In the genomic region with DNA sequence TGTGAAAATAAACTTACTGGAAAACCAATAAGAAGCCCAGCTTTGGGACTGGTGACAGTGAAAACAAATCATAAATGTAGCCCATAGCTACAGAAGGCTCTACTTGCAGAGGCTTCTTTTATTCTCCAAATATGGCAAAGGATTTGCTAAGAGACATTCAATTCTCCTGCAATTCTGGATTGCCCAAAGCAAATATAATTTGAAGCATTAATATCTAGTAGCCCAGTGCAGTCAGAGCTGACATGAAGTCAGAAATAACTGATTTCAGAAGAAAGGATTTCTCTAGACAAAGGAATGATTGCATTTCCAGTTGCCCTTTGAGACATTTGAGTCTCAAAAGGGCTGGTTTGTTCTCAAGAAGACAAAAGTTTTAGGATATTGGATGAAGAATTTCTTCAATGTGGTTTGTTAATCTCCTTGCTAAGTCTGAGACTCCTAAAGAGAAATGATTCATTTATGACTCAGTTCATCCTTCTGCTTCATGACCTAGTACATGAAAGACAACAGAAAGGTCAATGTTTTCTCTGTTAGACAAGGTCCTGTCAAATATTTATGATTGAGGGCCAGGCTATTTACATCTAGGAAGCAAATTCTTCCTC, we compare ENCODE assay signal across 13 cellular contexts. TPM values are rescaled to one million over a fixed set of nuclear protein-coding genes. Genes with fewer than 3 reads are reported as not detected.
A peak's percentile ranks its signal among the peaks of the same experiment; 100 is the strongest.
DNase-seq lines count a peak whose midpoint lies in the region; ATAC-seq and TF ChIP-seq lines count a peak whose summit lies in the region.
"Had no signal": no experiment of that assay in that cellular context is flagged by ENCODE, and none has a peak within 500 bp of the region (broad histone marks: within the 10 kb centered on the region; RNA-seq: fewer than 3 reads in every experiment).

No MANE protein-coding gene starts in this region.

- in situ Hi-C loops in HAP-1 (cut with MboI; ENCODE audit: low sequenced_read_pairs) = no loop called here

- CTCF ChIA-PET in activated CD4-positive, alpha-beta T cell treated with anti-CD3 and anti-CD28 coated beads for 36 hours (lab: Charles Lee) = interaction anchor here (1.0 kb wide), 1 partner anchor 318 kb away, joined by 3 read pairs; no protein-coding TSS in a partner anchor

- no peaks in the 10 kb centered on the region for H3K9me2 ChIP-seq in hepatocyte (replicated peaks; ENCODE audit: insufficient read depth)

- H3K27ac ChIP-seq in hepatocyte = peak overlapping the region; percentile 76

- no peaks in the 10 kb centered on the region for H4K20me1 ChIP-seq in hepatocyte (ENCODE audit: insufficient read depth, poor library complexity, severe bottlenecking)

- no peak overlapping the region for H3K4me2 ChIP-seq in hepatocyte

- no peak overlapping the region for H3K27ac Mint-ChIP-seq in activated CD4-positive, alpha-beta T cell treated with anti-CD3 and anti-CD28 coated beads for 36 hours
- H3K27ac Mint-ChIP-seq: immature natural killer cell had no signal

- no peaks in the 10 kb centered on the region for H3K27me3 ChIP-seq in hepatocyte
- H3K27me3 ChIP-seq in HAP-1 (ENCODE audit: low read depth) = no peaks in the 10 kb centered on the region
- H3K27me3 ChIP-seq: dorsolateral prefrontal cortex had no signal

- no peak overlapping the region for H2AFZ ChIP-seq in hepatocyte

- POLR2A ChIA-PET in activated CD4-positive, alpha-beta T cell treated with anti-CD3 and anti-CD28 coated beads for 36 hours (lab: Charles Lee) = no interaction called here

- no peak for TF ChIP-seq CTCF in hepatocyte (IDR thresholded peaks at IDR 0.05; ENCODE audit: poor library complexity)

- no peaks in the 10 kb centered on the region for H3K9me3 ChIP-seq in hepatocyte (ENCODE audit: low read depth)
- no peaks in the 10 kb centered on the region for H3K9me3 ChIP-seq in HAP-1

- H3K4me3 Mint-ChIP-seq in activated CD4-positive, alpha-beta T cell treated with anti-CD3 and anti-CD28 coated beads for 36 hours = no peak overlapping the region
- H3K4me3 Mint-ChIP-seq: immature natural killer cell had no signal

- peaks cover 2% of the 10 kb centered on the region for H3K36me3 Mint-ChIP-seq in activated CD4-positive, alpha-beta T cell treated with anti-CD3 and anti-CD28 coated beads for 36 hours (ENCODE audit: low read depth)
- H3K36me3 Mint-ChIP-seq: immature natural killer cell had no signal

- H3K4me1 ChIP-seq in hepatocyte (ENCODE audit: insufficient read depth) (peaks cover 38% of the 10 kb centered on the region), HAP-1 (no peaks in the 10 kb centered on the region)

- H3K79me2 ChIP-seq in hepatocyte = no peaks in the 10 kb centered on the region

- peak; percentile 80 for ATAC-seq in activated CD4-positive, alpha-beta T cell treated with anti-CD3 and anti-CD28 coated beads for 36 hours
- ATAC-seq in HG03342 (IDR thresholded peaks at IDR 0.05; ENCODE audit: unreplicated experiment) = no peak

- H3K4me1 Mint-ChIP-seq in activated CD4-positive, alpha-beta T cell treated with anti-CD3 and anti-CD28 coated beads for 36 hours = no peaks in the 10 kb centered on the region
- H3K4me1 Mint-ChIP-seq: immature natural killer cell had no signal

- H3K27me3 Mint-ChIP-seq in activated CD4-positive, alpha-beta T cell treated with anti-CD3 and anti-CD28 coated beads for 36 hours = peaks cover 2% of the 10 kb centered on the region

- no peaks in the 10 kb centered on the region for H3K36me3 ChIP-seq in hepatocyte (replicated peaks; ENCODE audit: insufficient read depth, low read depth)
- no peaks in the 10 kb centered on the region for H3K36me3 ChIP-seq in HAP-1 (replicated peaks)

- H3K4me3 ChIP-seq in hepatocyte (no peak overlapping the region), HAP-1 (no peak overlapping the region)
- H3K4me3 ChIP-seq: dorsolateral prefrontal cortex had no signal

- peaks cover 8% of the 10 kb centered on the region for H3K9me3 Mint-ChIP-seq in activated CD4-positive, alpha-beta T cell treated with anti-CD3 and anti-CD28 coated beads for 36 hours (ENCODE audit: low read depth)

- intact Hi-C loops in activated CD4-positive, alpha-beta T cell treated with anti-CD3 and anti-CD28 coated beads for 36 hours (cut with DNase I, micrococcal nuclease) = no loop called here

- no peak for DNase-seq in activated CD4-positive, alpha-beta T cell treated with anti-CD3 and anti-CD28 coated beads for 36 hours
- no peak for DNase-seq in activated CD4-positive, alpha-beta T cell treated with anti-CD3 and anti-CD28 coated beads, Interleukin-2, amount 50 U/mL, for 4 hours
- peak; percentile 53 for DNase-seq in astrocyte of the hippocampus (ENCODE audit: low read depth, low spot score)
- DNase-seq in hepatocyte (ENCODE audit: low spot score) = no peak
- DNase-seq in stromal cell of bone marrow (ENCODE audit: low read depth) = peak; percentile 73
- no peak for DNase-seq in HAP-1 (ENCODE audit: low spot score in 2 of 2)
- DNase-seq in NCI-H2171 (lab: John Stamatoyannopoulos, UW) = no peak
- DNase-seq: dorsolateral prefrontal cortex, GF-D8, immature natural killer cell, NCI-H524, occipital lobe had no signal

RNA-seq across cellular contexts. Expression of gene PPP1R3C, which starts 27.8 kb away (rescaled TPM):
- total RNA-seq in activated CD4-positive, alpha-beta T cell treated with anti-CD3 and anti-CD28 coated beads for 36 hours = under 1 TPM; 0.63 to 0.71 TPM
- 45.0 and 65.7 TPM in 2 replicates for total RNA-seq in hepatocyte
- polyA plus RNA-seq in hepatocyte = 9.6 and 20.2 TPM in 2 replicates
- polyA plus RNA-seq: immature natural killer cell had no signal

Comparison
In these comparisons a context has a peak if more than half of its experiments do, and no peak if none do; other contexts are left out.
1. DNase-seq: peak in astrocyte of the hippocampus (single experiment) and stromal cell of bone marrow (single experiment); none in activated CD4-positive, alpha-beta T cell treated with anti-CD3 and anti-CD28 coated beads for 36 hours (single experiment), activated CD4-positive, alpha-beta T cell treated with anti-CD3 and anti-CD28 coated beads, Interleukin-2, amount 50 U/mL, for 4 hours (0 of 2), hepatocyte (single experiment), HAP-1 (0 of 2) and NCI-H2171 (single experiment).
2. RNA of gene PPP1R3C, which starts 27.8 kb away (total RNA-seq): 45.0 to 65.7 TPM in hepatocyte; 0.63 to 0.71 TPM in activated CD4-positive, alpha-beta T cell treated with anti-CD3 and anti-CD28 coated beads for 36 hours; every median in the first group is over 10 times any median in the second.